Comparison of ENCODE assay signal across 10 cellular contexts in the genomic region with DNA sequence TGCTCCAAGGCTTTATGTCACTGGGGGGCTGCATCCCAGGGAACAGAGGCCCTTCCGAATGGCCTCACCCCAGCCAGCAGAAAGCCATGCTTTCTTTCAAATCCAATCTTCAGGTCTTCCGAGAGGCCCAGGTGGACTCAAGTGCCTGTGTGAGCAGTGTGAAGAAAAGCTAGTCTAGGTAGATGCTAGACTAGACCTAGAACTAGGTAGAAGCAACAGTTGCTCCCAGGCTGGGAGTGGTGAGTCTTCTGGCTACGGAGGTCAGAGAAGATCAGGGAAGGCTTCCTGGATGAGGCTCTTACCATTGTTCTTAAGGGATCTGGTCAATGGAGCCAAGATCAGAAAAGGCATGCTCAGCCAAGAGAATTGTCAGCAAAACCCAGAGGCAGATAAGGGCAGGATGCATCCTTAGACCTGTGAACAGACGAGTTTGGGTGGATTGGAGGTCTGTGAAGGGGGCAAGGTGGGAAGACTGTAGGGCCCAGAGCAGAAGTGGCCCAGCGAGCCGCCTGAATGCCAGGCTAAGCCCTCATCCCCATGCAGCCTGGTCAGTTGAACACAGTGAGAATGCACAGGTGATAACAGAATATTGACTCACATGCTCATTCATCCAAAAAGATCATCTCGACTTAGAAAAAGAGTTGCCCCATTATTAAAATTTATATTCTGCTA.
DNase-seq lines count a peak whose midpoint lies in the region; ATAC-seq and TF ChIP-seq lines count a peak whose summit lies in the region.
"Had no signal": no experiment of that assay in that cellular context is flagged by ENCODE, and none has a peak within 500 bp of the region (broad histone marks: within the 10 kb centered on the region; RNA-seq: fewer than 3 reads in every experiment).

No MANE protein-coding gene starts in this region.

- no peak overlapping the region for H3K27ac ChIP-seq in CD4-positive, alpha-beta memory T cell (ENCODE audit: low read depth, low read length)
- H3K27ac ChIP-seq in RWPE1: peak overlapping the region; percentile 93

- no peak for DNase-seq in CD4-positive, alpha-beta memory T cell
- no peak for DNase-seq in RWPE1 (ENCODE audit: low spot score)
- no peak for DNase-seq in effector memory CD8-positive, alpha-beta T cell
- DNase-seq in HuH-7 (ENCODE audit: low spot score): no peak
- no peak for DNase-seq in C1 segment of cervical spinal cord (lab: John Stamatoyannopoulos, UW)
- DNase-seq in Caco-2: no peak
- DNase-seq: stimulated activated CD4-positive, alpha-beta T cell treated with anti-CD3 and anti-CD28 coated beads, Interleukin-4, amount 100 ng/mL, for 24 hours had no signal

- H3K9me3 ChIP-seq in CD4-positive, alpha-beta memory T cell (ENCODE audit: control insufficient read depth in 1 of 2, low read length in 2 of 2): no peaks in the 10 kb centered on the region
- H3K9me3 ChIP-seq in Caco-2: no peaks in the 10 kb centered on the region

- POLR2A ChIA-PET in CD4-positive, alpha-beta memory T cell (lab: Charles Lee; ENCODE audit: partially characterized antibody): interaction anchor here (1.2 to 4.2 kb wide), 3 partner anchors 26 to 109 kb away, joined by 3 to 20 read pairs (median 13); no protein-coding TSS in a partner anchor
- POLR2A ChIA-PET in RWPE1 (lab: Yijun Ruan, JAX; ENCODE audit: low non-redundant PET): no interaction called here
- POLR2A ChIA-PET in Caco-2 (lab: Charles Lee): no interaction called here

- CTCF ChIA-PET in CD4-positive, alpha-beta memory T cell (lab: Charles Lee; ENCODE audit: partially characterized antibody): interaction anchor here (1.1 kb wide), 1 partner anchor 52 kb away, joined by 3 read pairs; no protein-coding TSS in a partner anchor
- CTCF ChIA-PET in RWPE1 (lab: Yijun Ruan, JAX): no interaction called here
- CTCF ChIA-PET in Caco-2 (lab: Charles Lee): no interaction called here

- no peak for ATAC-seq in effector memory CD8-positive, alpha-beta T cell (replicated peaks)
- no peak for ATAC-seq in HG03135 (IDR thresholded peaks at IDR 0.05; ENCODE audit: unreplicated experiment)

- H3K27me3 Mint-ChIP-seq in CD4-positive, alpha-beta memory T cell: no peaks in the 10 kb centered on the region
- no peaks in the 10 kb centered on the region for H3K27me3 Mint-ChIP-seq in effector memory CD8-positive, alpha-beta T cell
- H3K27me3 Mint-ChIP-seq in nephron (ENCODE audit: low read depth) (no peaks in the 10 kb centered on the region), Caco-2 (ENCODE audit: insufficient read depth, unreplicated experiment) (no peaks in the 10 kb centered on the region)
- H3K27me3 Mint-ChIP-seq: memory B cell had no signal

- peak overlapping the region in 3 of 8 donors; percentile 22 to 74 (median 44) for H3K4me3 Mint-ChIP-seq in CD4-positive, alpha-beta memory T cell
- peak overlapping the region; percentile 87 to 88 for H3K4me3 Mint-ChIP-seq in effector memory CD8-positive, alpha-beta T cell
- H3K4me3 Mint-ChIP-seq in nephron: no peak overlapping the region
- H3K4me3 Mint-ChIP-seq in Caco-2 (ENCODE audit: unreplicated experiment): no peak overlapping the region
- H3K4me3 Mint-ChIP-seq: memory B cell had no signal

- H3K27ac Mint-ChIP-seq in CD4-positive, alpha-beta memory T cell: peak overlapping the region; percentile 72 to 97 (median 93)
- peak overlapping the region; percentile 95 to 100 for H3K27ac Mint-ChIP-seq in effector memory CD8-positive, alpha-beta T cell
- H3K27ac Mint-ChIP-seq in nephron (peak overlapping the region; percentile 68 to 98 (median 83)), Caco-2 (ENCODE audit: unreplicated experiment) (no peak overlapping the region)

- H3K27me3 ChIP-seq in CD4-positive, alpha-beta memory T cell (ENCODE audit: insufficient read depth, low read length): no peaks in the 10 kb centered on the region
- no peaks in the 10 kb centered on the region for H3K27me3 ChIP-seq in Caco-2 (replicated peaks; ENCODE audit: control insufficient read depth, insufficient read depth, low read length)

- H3K4me1 Mint-ChIP-seq in CD4-positive, alpha-beta memory T cell: peaks cover 68 to 95% (median 84%) of the 10 kb centered on the region in 4 donors
- peaks cover 85 to 89% of the 10 kb centered on the region in 2 donors for H3K4me1 Mint-ChIP-seq in effector memory CD8-positive, alpha-beta T cell (ENCODE audit: low read depth in 2 of 2)
- peaks cover 76% of the 10 kb centered on the region for H3K4me1 Mint-ChIP-seq in nephron
- H3K4me1 Mint-ChIP-seq in Caco-2 (ENCODE audit: low read depth, unreplicated experiment): peaks cover 6% of the 10 kb centered on the region

- H3K36me3 ChIP-seq in CD4-positive, alpha-beta memory T cell (ENCODE audit: insufficient read depth, low read length): no peaks in the 10 kb centered on the region
- H3K36me3 ChIP-seq in Caco-2 (ENCODE audit: control insufficient read depth, insufficient read depth, low read length): no peaks in the 10 kb centered on the region

- no peak for TF ChIP-seq CTCF in RWPE1 (conservative IDR thresholded peaks at IDR 0.05; ENCODE audit: low read depth)
- no peak for TF ChIP-seq CTCF in nephron (IDR thresholded peaks at IDR 0.05; ENCODE audit: unreplicated experiment in 3 of 3)
- no peak for TF ChIP-seq CTCF in Caco-2 (IDR thresholded peaks at IDR 0.05; ENCODE audit: insufficient read depth in 1 of 2, low read depth in 1 of 2, low read length in 1 of 2, severe bottlenecking in 1 of 2, unreplicated experiment in 1 of 2)

- H3K36me3 Mint-ChIP-seq in CD4-positive, alpha-beta memory T cell: no peaks in the 10 kb centered on the region
- H3K36me3 Mint-ChIP-seq in effector memory CD8-positive, alpha-beta T cell (ENCODE audit: insufficient read depth): peaks cover 7% of the 10 kb centered on the region
- H3K36me3 Mint-ChIP-seq in nephron (ENCODE audit: low read depth): no peaks in the 10 kb centered on the region
- H3K36me3 Mint-ChIP-seq in Caco-2 (ENCODE audit: insufficient read depth, unreplicated experiment): peaks cover 4% of the 10 kb centered on the region
- H3K36me3 Mint-ChIP-seq: memory B cell had no signal

- H3K4me3 ChIP-seq in CD4-positive, alpha-beta memory T cell (ENCODE audit: low read length in 2 of 2): no peak overlapping the region
- no peak overlapping the region for H3K4me3 ChIP-seq in Caco-2 (ENCODE audit: low read depth, low read length)

- BruUV-seq in Caco-2 (replicated peaks; lab: Mats Ljungman, UMichigan): no TSS peak

- peaks cover 99% of the 10 kb centered on the region for H3K4me1 ChIP-seq in CD4-positive, alpha-beta memory T cell (ENCODE audit: insufficient read depth, low read length)
- H3K4me1 ChIP-seq in Caco-2: no peaks in the 10 kb centered on the region

- intact Hi-C loops in CD4-positive, alpha-beta memory T cell (cut with micrococcal nuclease): loop anchor here (5.0 kb wide), 1 partner anchor 87 kb away; no protein-coding TSS in a partner anchor
- intact Hi-C loops in Caco-2 (cut with micrococcal nuclease; ENCODE audit: unreplicated experiment): no loop called here

- peaks cover 0 to 2% (median 0%) of the 10 kb centered on the region in 8 donors for H3K9me3 Mint-ChIP-seq in CD4-positive, alpha-beta memory T cell
- H3K9me3 Mint-ChIP-seq in effector memory CD8-positive, alpha-beta T cell: no peaks in the 10 kb centered on the region
- H3K9me3 Mint-ChIP-seq in nephron (no peaks in the 10 kb centered on the region), Caco-2 (ENCODE audit: unreplicated experiment) (no peaks in the 10 kb centered on the region)
- H3K9me3 Mint-ChIP-seq: memory B cell had no signal

Comparison
In these comparisons a context has a peak if more than half of its experiments do, and no peak if none do; other contexts are left out.
1. H3K4me3 Mint-ChIP-seq: peak in effector memory CD8-positive, alpha-beta T cell (2 of 2); none in nephron (0 of 3) and Caco-2 (single experiment).